ENCODE assay signal across 9 cellular contexts in genomic region chr5:120655828-120656435, GRCh38.
A peak's percentile ranks its signal among the peaks of the same experiment; 100 is the strongest.
DNase-seq lines count a peak whose midpoint lies in the region; ATAC-seq and TF ChIP-seq lines count a peak whose summit lies in the region.
"Had no signal": no experiment of that assay in that cellular context is flagged by ENCODE, and none has a peak within 500 bp of the region (broad histone marks: within the 10 kb centered on the region; RNA-seq: fewer than 3 reads in every experiment).

No MANE protein-coding gene starts in this region.

- peak; percentile 3 for DNase-seq in stimulated activated CD4-positive, alpha-beta T cell treated with anti-CD3 and anti-CD28 coated beads, Interleukin-4, amount 100 ng/mL, for 24 hours
- DNase-seq in stimulated activated CD4-positive, alpha-beta T cell treated with anti-CD3 and anti-CD28 coated beads, Interleukin-12 subunit alpha, Interleukin-12 subunit beta, amount 100 ng/mL, for 4 hours: no peak
- DNase-seq in NCI-H69 (lab: John Stamatoyannopoulos, UW) (peak; percentile 66), fibroblast of gingiva (ENCODE audit: low read depth) (peak; percentile 10), retinal pigment epithelial cell (ENCODE audit: low read depth) (no peak), NK-92 (lab: John Stamatoyannopoulos, UW; ENCODE audit: unreplicated experiment) (no peak)

- peak; percentile 76 for TF ChIP-seq CTCF in retinal pigment epithelial cell (conservative IDR thresholded peaks at IDR 0.05; ENCODE audit: low read depth, low read length)

- H3K4me3 ChIP-seq in retinal pigment epithelial cell (ENCODE audit: low read length): no peak overlapping the region
- H3K4me3 ChIP-seq: thoracic aorta had no signal

- ATAC-seq in HG02610 (IDR thresholded peaks at IDR 0.05; ENCODE audit: unreplicated experiment): peak; percentile 70
- ATAC-seq in GM18873 (IDR thresholded peaks at IDR 0.05; ENCODE audit: low FRiP score, unreplicated experiment): no peak

Comparison
In these comparisons a context has a peak if more than half of its experiments do, and no peak if none do; other contexts are left out.
1. DNase-seq: peak in stimulated activated CD4-positive, alpha-beta T cell treated with anti-CD3 and anti-CD28 coated beads, Interleukin-4, amount 100 ng/mL, for 24 hours (single experiment), NCI-H69 (single experiment) and fibroblast of gingiva (single experiment); none in stimulated activated CD4-positive, alpha-beta T cell treated with anti-CD3 and anti-CD28 coated beads, Interleukin-12 subunit alpha, Interleukin-12 subunit beta, amount 100 ng/mL, for 4 hours (single experiment), retinal pigment epithelial cell (single experiment) and NK-92 (single experiment).